ENCODE assay signal across 18 cellular contexts in genomic region chr10:128203028-128203427, GRCh38.
DNase-seq lines count a peak whose midpoint lies in the region; ATAC-seq and TF ChIP-seq lines count a peak whose summit lies in the region.
"Had no signal": no experiment of that assay in that cellular context is flagged by ENCODE, and none has a peak within 500 bp of the region (broad histone marks: within the 10 kb centered on the region; RNA-seq: fewer than 3 reads in every experiment).

No MANE protein-coding gene starts in this region.

- H3K9me3 ChIP-seq in BLaER1 (peaks cover 51% of the 10 kb centered on the region), HUES48 (ENCODE audit: control insufficient read depth, insufficient read depth, low read length) (peaks cover 28% of the 10 kb centered on the region), esophagus muscularis mucosa (no peaks in the 10 kb centered on the region), esophagus squamous epithelium (no peaks in the 10 kb centered on the region)
- H3K9me3 ChIP-seq: BE2C had no signal

- no peak overlapping the region for H3K4me2 ChIP-seq in BLaER1
- H3K4me2 ChIP-seq: BLaER1 treated with 17β-estradiol and CSF1 and Interleukin-3, amounts not matched to agents 10 nM and 100 nM had no signal

- intact Hi-C loops in esophagus muscularis mucosa (cut with DNase I): no loop called here
- intact Hi-C loops in esophagus squamous epithelium (cut with DNase I): no loop called here

- no peak for TF ChIP-seq CTCF in esophagus muscularis mucosa (IDR thresholded peaks at IDR 0.05)
- no peak for TF ChIP-seq CTCF in esophagus squamous epithelium (IDR thresholded peaks at IDR 0.05)

- TF ChIP-seq EP300 in esophagus muscularis mucosa (IDR thresholded peaks at IDR 0.05): no peak

- H3K36me3 ChIP-seq in BLaER1 (peaks cover 78% of the 10 kb centered on the region), HUES48 (ENCODE audit: control insufficient read depth, insufficient read depth, low read length) (no peaks in the 10 kb centered on the region), esophagus muscularis mucosa (no peaks in the 10 kb centered on the region), esophagus squamous epithelium (no peaks in the 10 kb centered on the region)
- H3K36me3 ChIP-seq: BE2C had no signal

- H4K20me1 ChIP-seq in BLaER1: peaks cover 18% of the 10 kb centered on the region

- no peaks in the 10 kb centered on the region for H3K27me3 ChIP-seq in BLaER1
- H3K27me3 ChIP-seq in HUES48 (ENCODE audit: control insufficient read depth, insufficient read depth, low read length): no peaks in the 10 kb centered on the region
- H3K27me3 ChIP-seq in esophagus muscularis mucosa: peaks cover 0 to 48% (median 0%) of the 10 kb centered on the region in 4 donors
- H3K27me3 ChIP-seq in esophagus squamous epithelium: peaks cover 0 to 36% (median 0%) of the 10 kb centered on the region in 4 donors
- H3K27me3 ChIP-seq: BE2C; BLaER1 treated with 17β-estradiol and CSF1 and Interleukin-3, amounts not matched to agents 10 nM and 100 nM had no signal

- TF ChIP-seq POLR2A in esophagus muscularis mucosa (IDR thresholded peaks at IDR 0.05; ENCODE audit: low read depth): no peak
- no peak for TF ChIP-seq POLR2A in esophagus squamous epithelium (IDR thresholded peaks at IDR 0.05)

- no peak overlapping the region for H3K27ac ChIP-seq in BLaER1
- H3K27ac ChIP-seq in HUES48 (ENCODE audit: low read depth, low read length): no peak overlapping the region
- no peak overlapping the region for H3K27ac ChIP-seq in esophagus muscularis mucosa (replicated peaks in 1 of 4)
- H3K27ac ChIP-seq in esophagus squamous epithelium: no peak overlapping the region
- H3K27ac ChIP-seq: BLaER1 treated with 17β-estradiol and CSF1 and Interleukin-3, amounts not matched to agents 10 nM and 100 nM; C4-2B had no signal

- ATAC-seq in left lobe of liver (peak; percentile 39), GM19455 (IDR thresholded peaks at IDR 0.05; ENCODE audit: unreplicated experiment) (no peak)
- ATAC-seq: CD8-positive, alpha-beta T cell had no signal

- H3K4me1 ChIP-seq in BLaER1 (peaks cover 24% of the 10 kb centered on the region), HUES48 (ENCODE audit: control insufficient read depth, insufficient read depth, low read length) (peaks cover 4% of the 10 kb centered on the region; the same call in 1 of the 2 replicates), esophagus muscularis mucosa (no peaks in the 10 kb centered on the region), esophagus squamous epithelium (no peaks in the 10 kb centered on the region)
- H3K4me1 ChIP-seq: BE2C, Caco-2 had no signal

- H3K4me3 ChIP-seq in BLaER1 (peak overlapping the region; percentile 12; the same call in 1 of the 2 replicates), HUES48 (ENCODE audit: low read depth, low read length) (peak overlapping the region; percentile 29; the same call in 1 of the 2 replicates), esophagus muscularis mucosa (no peak overlapping the region), esophagus squamous epithelium (no peak overlapping the region)

- H3K9ac ChIP-seq in BLaER1: no peak overlapping the region
- no peak overlapping the region for H3K9ac ChIP-seq in HUES48 (ENCODE audit: low read depth, low read length)
- H3K9ac ChIP-seq: BLaER1 treated with 17β-estradiol and CSF1 and Interleukin-3, amounts not matched to agents 10 nM and 100 nM had no signal

- peak; percentile 19 for DNase-seq in esophagus muscularis mucosa (ENCODE audit: extremely low spot score)
- no peak for DNase-seq in left lobe of liver (ENCODE audit: low spot score)
- DNase-seq in activated T-cell treated with anti-CD3 and anti-CD28 coated beads, Interleukin-2, amount 50 U/mL, for 1 hour: no peak
- DNase-seq in esophagus squamous epithelium (lab: John Stamatoyannopoulos, UW): no peak
- DNase-seq: 8988T; ACHN; BE2C; Caco-2; Calu3; CD4-positive, alpha-beta T cell; CD8-positive, alpha-beta T cell; DMS79 treated with DMSO at 0.1 percent for 48 hours; GF-D8 had no signal

Comparison
In these comparisons a context has a peak if more than half of its experiments do, and no peak if none do; other contexts are left out.
1. H3K4me3 ChIP-seq: peak in BLaER1 (single experiment) and HUES48 (single experiment); none in esophagus muscularis mucosa (0 of 4) and esophagus squamous epithelium (0 of 4).